ENCODE assay signal across 2 cellular contexts in the genomic region with DNA sequence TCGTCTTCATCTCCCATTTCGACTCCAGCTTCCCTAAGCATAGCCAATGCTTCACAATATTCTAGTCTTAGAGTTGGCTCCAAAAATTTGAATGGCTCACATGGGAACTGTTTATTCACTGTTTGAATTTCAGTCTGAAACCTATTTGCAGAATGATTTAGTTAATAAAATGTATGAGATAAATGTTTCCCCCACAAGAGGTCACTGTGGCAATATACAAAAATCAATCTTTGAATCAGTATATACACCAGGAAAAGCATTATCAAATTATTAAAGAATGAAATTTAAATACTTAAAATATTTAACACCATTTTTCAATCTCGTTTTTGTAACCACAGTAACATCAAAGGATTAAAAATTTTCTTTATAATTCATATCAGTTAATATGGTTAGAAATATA.
TF ChIP-seq lines count a peak whose summit lies in the region.

No MANE protein-coding gene starts in this region.

TF ChIP-seq in GM23338, 12 proteins besides CTCF, POLR2A, EP300 and RAD21 (continues in another document):
- TF ChIP-seq ZNF114 (CRISPR knock-in tag; IDR thresholded peaks at IDR 0.05) (no peak), STAT1 (IDR thresholded peaks at IDR 0.05; ENCODE audit: unreplicated experiment) (no peak), JUNB (IDR thresholded peaks at IDR 0.05; ENCODE audit: unreplicated experiment) (no peak), ZNF331 (CRISPR knock-in tag; IDR thresholded peaks at IDR 0.05; ENCODE audit: low read depth) (no peak), EZH2phosphoT487 (IDR thresholded peaks at IDR 0.05; ENCODE audit: unreplicated experiment) (no peak), NANOG (IDR thresholded peaks at IDR 0.05; ENCODE audit: borderline replicate concordance) (no peak), POLR2AphosphoS5 (IDR thresholded peaks at IDR 0.05; ENCODE audit: low read depth) (no peak), CREB1 (CRISPR knock-in tag; IDR thresholded peaks at IDR 0.05; ENCODE audit: low read depth) (no peak)
- TF ChIP-seq, protein P1, sequence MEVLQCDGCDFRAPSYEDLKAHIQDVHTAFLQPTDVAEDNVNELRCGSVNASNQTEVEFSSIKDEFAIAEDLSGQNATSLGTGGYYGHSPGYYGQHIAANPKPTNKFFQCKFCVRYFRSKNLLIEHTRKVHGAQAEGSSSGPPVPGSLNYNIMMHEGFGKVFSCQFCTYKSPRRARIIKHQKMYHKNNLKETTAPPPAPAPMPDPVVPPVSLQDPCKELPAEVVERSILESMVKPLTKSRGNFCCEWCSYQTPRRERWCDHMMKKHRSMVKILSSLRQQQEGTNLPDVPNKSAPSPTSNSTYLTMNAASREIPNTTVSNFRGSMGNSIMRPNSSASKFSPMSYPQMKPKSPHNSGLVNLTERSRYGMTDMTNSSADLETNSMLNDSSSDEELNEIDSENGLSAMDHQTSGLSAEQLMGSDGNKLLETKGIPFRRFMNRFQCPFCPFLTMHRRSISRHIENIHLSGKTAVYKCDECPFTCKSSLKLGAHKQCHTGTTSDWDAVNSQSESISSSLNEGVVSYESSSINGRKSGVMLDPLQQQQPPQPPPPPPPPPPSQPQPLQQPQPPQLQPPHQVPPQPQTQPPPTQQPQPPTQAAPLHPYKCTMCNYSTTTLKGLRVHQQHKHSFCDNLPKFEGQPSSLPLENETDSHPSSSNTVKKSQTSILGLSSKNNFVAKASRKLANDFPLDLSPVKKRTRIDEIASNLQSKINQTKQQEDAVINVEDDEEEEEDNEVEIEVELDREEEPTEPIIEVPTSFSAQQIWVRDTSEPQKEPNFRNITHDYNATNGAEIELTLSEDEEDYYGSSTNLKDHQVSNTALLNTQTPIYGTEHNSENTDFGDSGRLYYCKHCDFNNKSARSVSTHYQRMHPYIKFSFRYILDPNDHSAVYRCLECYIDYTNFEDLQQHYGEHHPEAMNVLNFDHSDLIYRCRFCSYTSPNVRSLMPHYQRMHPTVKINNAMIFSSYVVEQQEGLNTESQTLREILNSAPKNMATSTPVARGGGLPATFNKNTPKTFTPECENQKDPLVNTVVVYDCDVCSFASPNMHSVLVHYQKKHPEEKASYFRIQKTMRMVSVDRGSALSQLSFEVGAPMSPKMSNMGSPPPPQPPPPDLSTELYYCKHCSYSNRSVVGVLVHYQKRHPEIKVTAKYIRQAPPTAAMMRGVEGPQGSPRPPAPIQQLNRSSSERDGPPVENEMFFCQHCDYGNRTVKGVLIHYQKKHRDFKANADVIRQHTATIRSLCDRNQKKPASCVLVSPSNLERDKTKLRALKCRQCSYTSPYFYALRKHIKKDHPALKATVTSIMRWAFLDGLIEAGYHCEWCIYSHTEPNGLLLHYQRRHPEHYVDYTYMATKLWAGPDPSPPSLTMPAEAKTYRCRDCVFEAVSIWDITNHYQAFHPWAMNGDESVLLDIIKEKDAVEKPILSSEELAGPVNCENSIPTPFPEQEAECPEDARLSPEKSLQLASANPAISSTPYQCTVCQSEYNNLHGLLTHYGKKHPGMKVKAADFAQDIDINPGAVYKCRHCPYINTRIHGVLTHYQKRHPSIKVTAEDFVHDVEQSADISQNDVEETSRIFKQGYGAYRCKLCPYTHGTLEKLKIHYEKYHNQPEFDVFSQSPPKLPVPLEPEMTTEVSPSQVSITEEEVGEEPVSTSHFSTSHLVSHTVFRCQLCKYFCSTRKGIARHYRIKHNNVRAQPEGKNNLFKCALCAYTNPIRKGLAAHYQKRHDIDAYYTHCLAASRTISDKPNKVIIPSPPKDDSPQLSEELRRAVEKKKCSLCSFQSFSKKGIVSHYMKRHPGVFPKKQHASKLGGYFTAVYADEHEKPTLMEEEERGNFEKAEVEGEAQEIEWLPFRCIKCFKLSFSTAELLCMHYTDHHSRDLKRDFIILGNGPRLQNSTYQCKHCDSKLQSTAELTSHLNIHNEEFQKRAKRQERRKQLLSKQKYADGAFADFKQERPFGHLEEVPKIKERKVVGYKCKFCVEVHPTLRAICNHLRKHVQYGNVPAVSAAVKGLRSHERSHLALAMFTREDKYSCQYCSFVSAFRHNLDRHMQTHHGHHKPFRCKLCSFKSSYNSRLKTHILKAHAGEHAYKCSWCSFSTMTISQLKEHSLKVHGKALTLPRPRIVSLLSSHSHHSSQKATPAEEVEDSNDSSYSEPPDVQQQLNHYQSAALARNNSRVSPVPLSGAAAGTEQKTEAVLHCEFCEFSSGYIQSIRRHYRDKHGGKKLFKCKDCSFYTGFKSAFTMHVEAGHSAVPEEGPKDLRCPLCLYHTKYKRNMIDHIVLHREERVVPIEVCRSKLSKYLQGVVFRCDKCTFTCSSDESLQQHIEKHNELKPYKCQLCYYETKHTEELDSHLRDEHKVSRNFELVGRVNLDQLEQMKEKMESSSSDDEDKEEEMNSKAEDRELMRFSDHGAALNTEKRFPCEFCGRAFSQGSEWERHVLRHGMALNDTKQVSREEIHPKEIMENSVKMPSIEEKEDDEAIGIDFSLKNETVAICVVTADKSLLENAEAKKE (CRISPR knock-in tag; IDR thresholded peaks at IDR 0.05), result no peak
- TF ChIP-seq, protein P2, sequence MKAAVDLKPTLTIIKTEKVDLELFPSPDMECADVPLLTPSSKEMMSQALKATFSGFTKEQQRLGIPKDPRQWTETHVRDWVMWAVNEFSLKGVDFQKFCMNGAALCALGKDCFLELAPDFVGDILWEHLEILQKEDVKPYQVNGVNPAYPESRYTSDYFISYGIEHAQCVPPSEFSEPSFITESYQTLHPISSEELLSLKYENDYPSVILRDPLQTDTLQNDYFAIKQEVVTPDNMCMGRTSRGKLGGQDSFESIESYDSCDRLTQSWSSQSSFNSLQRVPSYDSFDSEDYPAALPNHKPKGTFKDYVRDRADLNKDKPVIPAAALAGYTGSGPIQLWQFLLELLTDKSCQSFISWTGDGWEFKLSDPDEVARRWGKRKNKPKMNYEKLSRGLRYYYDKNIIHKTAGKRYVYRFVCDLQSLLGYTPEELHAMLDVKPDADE (IDR thresholded peaks at IDR 0.05), result no peak

TF ChIP-seq in WTC11, 78 proteins besides CTCF, POLR2A, EP300 and RAD21:
- TF ChIP-seq, protein P3, sequence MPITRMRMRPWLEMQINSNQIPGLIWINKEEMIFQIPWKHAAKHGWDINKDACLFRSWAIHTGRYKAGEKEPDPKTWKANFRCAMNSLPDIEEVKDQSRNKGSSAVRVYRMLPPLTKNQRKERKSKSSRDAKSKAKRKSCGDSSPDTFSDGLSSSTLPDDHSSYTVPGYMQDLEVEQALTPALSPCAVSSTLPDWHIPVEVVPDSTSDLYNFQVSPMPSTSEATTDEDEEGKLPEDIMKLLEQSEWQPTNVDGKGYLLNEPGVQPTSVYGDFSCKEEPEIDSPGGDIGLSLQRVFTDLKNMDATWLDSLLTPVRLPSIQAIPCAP (CRISPR knock-in tag; IDR thresholded peaks at IDR 0.05), result no peak
- no peak for TF ChIP-seq FOXJ3 (CRISPR knock-in tag; IDR thresholded peaks at IDR 0.05; ENCODE audit: borderline replicate concordance)
- TF ChIP-seq, protein P4, sequence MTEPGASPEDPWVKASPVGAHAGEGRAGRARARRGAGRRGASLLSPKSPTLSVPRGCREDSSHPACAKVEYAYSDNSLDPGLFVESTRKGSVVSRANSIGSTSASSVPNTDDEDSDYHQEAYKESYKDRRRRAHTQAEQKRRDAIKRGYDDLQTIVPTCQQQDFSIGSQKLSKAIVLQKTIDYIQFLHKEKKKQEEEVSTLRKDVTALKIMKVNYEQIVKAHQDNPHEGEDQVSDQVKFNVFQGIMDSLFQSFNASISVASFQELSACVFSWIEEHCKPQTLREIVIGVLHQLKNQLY (CRISPR knock-in tag; IDR thresholded peaks at IDR 0.05), result no peak
- no peak for TF ChIP-seq TCF7 (CRISPR knock-in tag; IDR thresholded peaks at IDR 0.05; ENCODE audit: low read depth)
- no peak for TF ChIP-seq ESRRA (CRISPR knock-in tag; IDR thresholded peaks at IDR 0.05; ENCODE audit: borderline replicate concordance)
- TF ChIP-seq, protein P5, sequence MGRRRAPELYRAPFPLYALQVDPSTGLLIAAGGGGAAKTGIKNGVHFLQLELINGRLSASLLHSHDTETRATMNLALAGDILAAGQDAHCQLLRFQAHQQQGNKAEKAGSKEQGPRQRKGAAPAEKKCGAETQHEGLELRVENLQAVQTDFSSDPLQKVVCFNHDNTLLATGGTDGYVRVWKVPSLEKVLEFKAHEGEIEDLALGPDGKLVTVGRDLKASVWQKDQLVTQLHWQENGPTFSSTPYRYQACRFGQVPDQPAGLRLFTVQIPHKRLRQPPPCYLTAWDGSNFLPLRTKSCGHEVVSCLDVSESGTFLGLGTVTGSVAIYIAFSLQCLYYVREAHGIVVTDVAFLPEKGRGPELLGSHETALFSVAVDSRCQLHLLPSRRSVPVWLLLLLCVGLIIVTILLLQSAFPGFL (CRISPR knock-in tag; IDR thresholded peaks at IDR 0.05; ENCODE audit: borderline replicate concordance), result no peak
- TF ChIP-seq, protein P6, sequence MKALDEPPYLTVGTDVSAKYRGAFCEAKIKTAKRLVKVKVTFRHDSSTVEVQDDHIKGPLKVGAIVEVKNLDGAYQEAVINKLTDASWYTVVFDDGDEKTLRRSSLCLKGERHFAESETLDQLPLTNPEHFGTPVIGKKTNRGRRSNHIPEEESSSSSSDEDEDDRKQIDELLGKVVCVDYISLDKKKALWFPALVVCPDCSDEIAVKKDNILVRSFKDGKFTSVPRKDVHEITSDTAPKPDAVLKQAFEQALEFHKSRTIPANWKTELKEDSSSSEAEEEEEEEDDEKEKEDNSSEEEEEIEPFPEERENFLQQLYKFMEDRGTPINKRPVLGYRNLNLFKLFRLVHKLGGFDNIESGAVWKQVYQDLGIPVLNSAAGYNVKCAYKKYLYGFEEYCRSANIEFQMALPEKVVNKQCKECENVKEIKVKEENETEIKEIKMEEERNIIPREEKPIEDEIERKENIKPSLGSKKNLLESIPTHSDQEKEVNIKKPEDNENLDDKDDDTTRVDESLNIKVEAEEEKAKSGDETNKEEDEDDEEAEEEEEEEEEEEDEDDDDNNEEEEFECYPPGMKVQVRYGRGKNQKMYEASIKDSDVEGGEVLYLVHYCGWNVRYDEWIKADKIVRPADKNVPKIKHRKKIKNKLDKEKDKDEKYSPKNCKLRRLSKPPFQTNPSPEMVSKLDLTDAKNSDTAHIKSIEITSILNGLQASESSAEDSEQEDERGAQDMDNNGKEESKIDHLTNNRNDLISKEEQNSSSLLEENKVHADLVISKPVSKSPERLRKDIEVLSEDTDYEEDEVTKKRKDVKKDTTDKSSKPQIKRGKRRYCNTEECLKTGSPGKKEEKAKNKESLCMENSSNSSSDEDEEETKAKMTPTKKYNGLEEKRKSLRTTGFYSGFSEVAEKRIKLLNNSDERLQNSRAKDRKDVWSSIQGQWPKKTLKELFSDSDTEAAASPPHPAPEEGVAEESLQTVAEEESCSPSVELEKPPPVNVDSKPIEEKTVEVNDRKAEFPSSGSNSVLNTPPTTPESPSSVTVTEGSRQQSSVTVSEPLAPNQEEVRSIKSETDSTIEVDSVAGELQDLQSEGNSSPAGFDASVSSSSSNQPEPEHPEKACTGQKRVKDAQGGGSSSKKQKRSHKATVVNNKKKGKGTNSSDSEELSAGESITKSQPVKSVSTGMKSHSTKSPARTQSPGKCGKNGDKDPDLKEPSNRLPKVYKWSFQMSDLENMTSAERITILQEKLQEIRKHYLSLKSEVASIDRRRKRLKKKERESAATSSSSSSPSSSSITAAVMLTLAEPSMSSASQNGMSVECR (CRISPR knock-in tag; IDR thresholded peaks at IDR 0.05; ENCODE audit: borderline replicate concordance), result no peak
- no peak for TF ChIP-seq MXD4 (CRISPR knock-in tag; IDR thresholded peaks at IDR 0.05; ENCODE audit: borderline replicate concordance)
